8 cellular contexts compared by ENCODE assay signal in the genomic region with DNA sequence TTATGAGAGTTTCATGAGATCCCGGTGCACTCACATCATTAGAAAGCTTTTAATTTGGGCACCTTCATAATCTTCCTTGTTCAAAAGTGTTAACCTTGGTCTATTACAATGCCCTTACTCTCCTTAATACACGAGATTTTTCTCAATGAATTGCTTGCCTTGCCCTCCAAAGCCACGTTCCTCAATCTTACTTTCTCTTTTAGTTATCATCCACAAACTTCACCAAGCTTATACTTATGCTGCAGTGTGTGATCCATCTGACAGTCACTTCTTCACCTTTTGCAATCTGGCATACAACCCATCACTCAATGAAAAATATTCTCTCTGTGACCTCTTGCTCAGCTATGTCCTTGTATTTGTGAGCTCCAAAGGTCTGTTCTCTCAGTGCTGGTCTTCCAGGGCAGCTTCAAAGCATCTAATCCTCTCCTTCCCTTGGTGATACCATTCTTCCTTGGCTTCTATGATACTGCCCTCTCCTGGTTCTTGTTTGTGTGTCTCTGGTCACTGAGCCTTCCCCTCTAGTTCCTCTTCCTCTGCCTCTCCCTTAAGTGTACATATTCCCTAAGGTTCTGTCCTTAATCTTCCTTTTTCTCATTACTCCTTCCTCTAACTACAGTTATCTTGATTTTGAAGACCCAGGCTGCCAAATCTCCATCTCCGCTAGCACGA.
A peak's percentile ranks its signal among the peaks of the same experiment; 100 is the strongest.
DNase-seq lines count a peak whose midpoint lies in the region; ATAC-seq and TF ChIP-seq lines count a peak whose summit lies in the region.

No MANE protein-coding gene starts in this region.

- peak; percentile 38 for DNase-seq in AG09319 (ENCODE audit: extremely low read depth, low read depth)
- DNase-seq in NCI-H82 treated with DMSO at 0.1 percent for 48 hours (lab: John Stamatoyannopoulos, UW; ENCODE audit: unreplicated experiment): peak; percentile 6
- DNase-seq in fibroblast of lung (ENCODE audit: low read depth in 2 of 2): peak in 1 of 2 donors; percentile 65
- DNase-seq in retinal pigment epithelial cell (ENCODE audit: low read depth): no peak
- no peak for DNase-seq in effector memory CD4-positive, alpha-beta T cell
- no peak for DNase-seq in immature natural killer cell

- H3K4me2 ChIP-seq in fibroblast of lung (ENCODE audit: extremely low read depth, insufficient read depth, low read length): peak overlapping the region; percentile 84

- H3K9me3 ChIP-seq in fibroblast of lung (ENCODE audit: control insufficient read depth, insufficient read depth, low read depth, low read length): no peaks in the 10 kb centered on the region
- no peaks in the 10 kb centered on the region for H3K9me3 ChIP-seq in effector memory CD4-positive, alpha-beta T cell (ENCODE audit: control insufficient read depth, low read length)

- peak overlapping the region; percentile 37 for H2AFZ ChIP-seq in fibroblast of lung (ENCODE audit: low read length)

- no peaks in the 10 kb centered on the region for H3K79me2 ChIP-seq in fibroblast of lung (ENCODE audit: control insufficient read depth, insufficient read depth, low read length)

- ATAC-seq in GM21619 (IDR thresholded peaks at IDR 0.05; ENCODE audit: unreplicated experiment): peak; percentile 57
- no peak for ATAC-seq in HG03520 (IDR thresholded peaks at IDR 0.05; ENCODE audit: unreplicated experiment)

- peak overlapping the region; percentile 2 to 47 (median 28) for H3K4me3 ChIP-seq in fibroblast of lung (replicated peaks in 1 of 4; ENCODE audit: control extremely low read depth in 1 of 4, insufficient read depth in 1 of 4, low read depth in 3 of 4, low read length in 4 of 4)
- no peak overlapping the region for H3K4me3 ChIP-seq in retinal pigment epithelial cell (ENCODE audit: low read length)
- H3K4me3 ChIP-seq in effector memory CD4-positive, alpha-beta T cell (ENCODE audit: insufficient read depth, low read depth, low read length, poor library complexity, severe bottlenecking): no peak overlapping the region

- no peak overlapping the region for H3K27ac ChIP-seq in fibroblast of lung (ENCODE audit: insufficient read depth, low read length)
- no peak overlapping the region for H3K27ac ChIP-seq in effector memory CD4-positive, alpha-beta T cell (ENCODE audit: insufficient read depth, low read length, poor library complexity, severe bottlenecking)

- no peak overlapping the region for H3K27ac Mint-ChIP-seq in immature natural killer cell

- H3K9ac ChIP-seq in fibroblast of lung (ENCODE audit: insufficient read depth, low read length): no peak overlapping the region

- H3K27me3 Mint-ChIP-seq in immature natural killer cell (ENCODE audit: low read depth in 3 of 3): peaks cover 0 to 6% (median 0%) of the 10 kb centered on the region in 3 donors

- H3K4me3 Mint-ChIP-seq in immature natural killer cell: no peak overlapping the region

- H4K20me1 ChIP-seq in fibroblast of lung (ENCODE audit: control insufficient read depth, extremely low read depth, insufficient read depth, low read length): no peaks in the 10 kb centered on the region

- peaks cover 0 to 8% (median 5%) of the 10 kb centered on the region in 6 donors for H3K9me3 Mint-ChIP-seq in immature natural killer cell

- no peaks in the 10 kb centered on the region for H3K36me3 Mint-ChIP-seq in immature natural killer cell

- no peaks in the 10 kb centered on the region for H3K27me3 ChIP-seq in fibroblast of lung (ENCODE audit: control insufficient read depth, insufficient read depth, low read length)
- no peaks in the 10 kb centered on the region for H3K27me3 ChIP-seq in effector memory CD4-positive, alpha-beta T cell (replicated peaks; ENCODE audit: control insufficient read depth, insufficient read depth, low read length, poor library complexity, severe bottlenecking)

- TF ChIP-seq CTCF in AG09319 (IDR thresholded peaks at IDR 0.05; ENCODE audit: low read depth, low read length) (peak; percentile 64), fibroblast of lung (conservative IDR thresholded peaks at IDR 0.05 in 1 of 2, IDR thresholded peaks at IDR 0.05 in 1 of 2; ENCODE audit: low read depth in 1 of 2, low read length in 2 of 2) (peak; percentile 55 to 72), retinal pigment epithelial cell (conservative IDR thresholded peaks at IDR 0.05; ENCODE audit: low read depth, low read length) (peak; percentile 0)

- H3K4me1 ChIP-seq in fibroblast of lung (ENCODE audit: control insufficient read depth, extremely low read depth, insufficient read depth, low read length): no peaks in the 10 kb centered on the region
- H3K4me1 ChIP-seq in effector memory CD4-positive, alpha-beta T cell (ENCODE audit: control insufficient read depth, insufficient read depth, low read length, poor library complexity, severe bottlenecking): no peaks in the 10 kb centered on the region

- H3K36me3 ChIP-seq in fibroblast of lung (ENCODE audit: control insufficient read depth, insufficient read depth, low read length): no peaks in the 10 kb centered on the region
- no peaks in the 10 kb centered on the region for H3K36me3 ChIP-seq in effector memory CD4-positive, alpha-beta T cell (ENCODE audit: control insufficient read depth, insufficient read depth, low read length)

- no peaks in the 10 kb centered on the region for H3K4me1 Mint-ChIP-seq in immature natural killer cell

Comparison
In these comparisons a context has a peak if more than half of its experiments do, and no peak if none do; other contexts are left out.
1. DNase-seq: peak in AG09319 (single experiment) and NCI-H82 treated with DMSO at 0.1 percent for 48 hours (single experiment); none in retinal pigment epithelial cell (single experiment), effector memory CD4-positive, alpha-beta T cell (0 of 3) and immature natural killer cell (0 of 3).
2. CTCF ChIP-seq: peak in every context shown above with its lines; median percentile 64 in AG09319; 64 in fibroblast of lung; 0 in retinal pigment epithelial cell.
3. H3K4me3 ChIP-seq: peak in fibroblast of lung (4 of 4); none in retinal pigment epithelial cell (single experiment) and effector memory CD4-positive, alpha-beta T cell (single experiment).